16 cellular contexts compared by ENCODE assay signal in the genomic region with DNA sequence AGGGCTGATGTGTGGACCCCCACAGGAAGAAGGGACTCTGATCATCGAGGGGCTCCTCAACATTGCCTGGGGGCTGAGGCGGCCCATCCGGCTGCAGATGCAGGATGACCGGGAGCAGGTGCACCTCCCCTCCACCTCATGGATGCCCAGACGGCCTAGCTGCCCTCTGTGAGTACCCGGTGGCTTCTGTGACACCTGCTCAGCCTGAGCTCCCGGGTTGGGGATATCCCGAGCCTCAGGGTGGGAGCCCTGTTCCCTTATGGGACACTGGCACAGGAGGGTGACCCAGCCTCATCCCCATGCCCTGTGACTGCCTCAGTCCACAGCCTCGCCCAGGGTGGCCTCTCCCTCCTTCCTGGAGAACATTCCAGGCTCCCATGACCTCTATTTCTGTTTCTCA. TPM values are rescaled to one million over a fixed set of nuclear protein-coding genes. Genes with fewer than 3 reads are reported as not detected.
DNase-seq lines count a peak whose midpoint lies in the region; ATAC-seq and TF ChIP-seq lines count a peak whose summit lies in the region.
"Had no signal": no experiment of that assay in that cellular context is flagged by ENCODE, and none has a peak within 500 bp of the region (broad histone marks: within the 10 kb centered on the region; RNA-seq: fewer than 3 reads in every experiment).

No MANE protein-coding gene starts in this region.

- no peak for TF ChIP-seq CTCF in AG04450 (IDR thresholded peaks at IDR 0.05; ENCODE audit: low read depth, low read length)
- TF ChIP-seq CTCF in ascending aorta (IDR thresholded peaks at IDR 0.05), result no peak
- no peak for TF ChIP-seq CTCF in gastrocnemius medialis (IDR thresholded peaks at IDR 0.05 in 4 of 5, conservative IDR thresholded peaks at IDR 0.05 in 1 of 5)
- TF ChIP-seq CTCF in suprapubic skin (IDR thresholded peaks at IDR 0.05), result no peak

- CTCF ChIA-PET in AG04450 (lab: Charles Lee), result no interaction called here

- intact Hi-C loops in ascending aorta (cut with DNase I), result no loop called here
- intact Hi-C loops in gastrocnemius medialis (cut with DNase I; ENCODE audit: low total_unique reads), result no loop called here

- in situ Hi-C loops in gastrocnemius medialis (cut with MboI; ENCODE audit: low sequenced_read_pairs in 4 of 4), result loop anchor here in 2 of 4 donors (25.0 kb wide), 2 partner anchors 1030 to 1570 kb away; a partner anchor contains a TSS

- peaks cover 6% of the 10 kb centered on the region; the same call in 1 of the 2 replicates for H3K9me3 ChIP-seq in AG04450 (ENCODE audit: control insufficient read depth, insufficient read depth, low read length)
- H3K9me3 ChIP-seq in ascending aorta, result no peaks in the 10 kb centered on the region
- no peaks in the 10 kb centered on the region for H3K9me3 ChIP-seq in gastrocnemius medialis
- H3K9me3 ChIP-seq in suprapubic skin, result no peaks in the 10 kb centered on the region
- H3K9me3 ChIP-seq: SJCRH30 had no signal

- TF ChIP-seq EP300 in suprapubic skin (IDR thresholded peaks at IDR 0.05), result no peak

- DNase-seq in AG04450 (ENCODE audit: low read depth, low spot score) (no peak), ascending aorta (ENCODE audit: low spot score in 2 of 2) (peak in 1 of 2 donors; percentile 63), left lobe of liver (ENCODE audit: low spot score) (peak; percentile 27), gastrocnemius medialis (peak in 1 of 2 donors; percentile 13), suprapubic skin (ENCODE audit: low spot score in 2 of 2) (no peak)
- DNase-seq: activated CD4-positive, alpha-beta T cell treated with anti-CD3 and anti-CD28 coated beads, Interleukin-2, amount 50 U/mL, for 4 hours; effector CD4-positive, alpha-beta T cell; natural killer cell; NCI-H1694 treated with DMSO at 0.1 percent for 48 hours; NCI-H748 treated with DMSO at 0.1 percent for 48 hours; SJCRH30; stimulated activated naive CD8-positive, alpha-beta T cell treated with anti-CD3 and anti-CD28 coated beads, Interleukin-15, Interleukin-2, amounts not matched to agents 100 U/mL and 50 U/mL, for 24 hours had no signal

- no peak overlapping the region for H3K4me3 ChIP-seq in AG04450 (ENCODE audit: low read depth, low read length)
- no peak overlapping the region for H3K4me3 ChIP-seq in ascending aorta
- peak overlapping the region in 1 of 4 donors; percentile 20 for H3K4me3 ChIP-seq in gastrocnemius medialis
- H3K4me3 ChIP-seq in suprapubic skin, result no peak overlapping the region
- H3K4me3 ChIP-seq: SJCRH30 had no signal

- peaks cover 50 to 78% of the 10 kb centered on the region in 2 donors for H3K4me1 ChIP-seq in ascending aorta
- peaks cover 45 to 51% of the 10 kb centered on the region in 2 donors for H3K4me1 ChIP-seq in gastrocnemius medialis
- peaks cover 50% of the 10 kb centered on the region for H3K4me1 ChIP-seq in suprapubic skin

- ATAC-seq in left lobe of liver, result no peak
- ATAC-seq in gastrocnemius medialis, result no peak
- ATAC-seq in HG02840 (IDR thresholded peaks at IDR 0.05; ENCODE audit: low FRiP score, unreplicated experiment), result no peak
- no peak for ATAC-seq in HG03175 (IDR thresholded peaks at IDR 0.05; ENCODE audit: unreplicated experiment)
- ATAC-seq in HG02970 (IDR thresholded peaks at IDR 0.05; ENCODE audit: low FRiP score, unreplicated experiment), result no peak
- ATAC-seq: activated T-helper 17 cell treated with anti-CD3 and anti-CD28 coated beads, Interleukin-2, amount 50 U/mL, for 72 hours; natural killer cell; stimulated activated naive CD8-positive, alpha-beta T cell treated with anti-CD3 and anti-CD28 coated beads, Interleukin-15, Interleukin-2, amounts not matched to agents 100 U/mL and 50 U/mL, for 24 hours had no signal

- WGBS in suprapubic skin, result 82% methylated on average over 1 of the region's 9 CpGs

- no peaks in the 10 kb centered on the region for H3K27me3 ChIP-seq in AG04450 (ENCODE audit: control insufficient read depth, insufficient read depth, low read length)
- H3K27me3 ChIP-seq in ascending aorta, result no peaks in the 10 kb centered on the region
- H3K27me3 ChIP-seq in gastrocnemius medialis, result no peaks in the 10 kb centered on the region
- H3K27me3 ChIP-seq in suprapubic skin, result no peaks in the 10 kb centered on the region
- H3K27me3 ChIP-seq: SJCRH30 had no signal

- H3K36me3 ChIP-seq in ascending aorta (peaks cover 1 to 10% of the 10 kb centered on the region in 2 donors), gastrocnemius medialis (peaks cover 0 to 15% of the 10 kb centered on the region in 2 donors), suprapubic skin (peaks cover 14% of the 10 kb centered on the region)
- H3K36me3 ChIP-seq: SJCRH30 had no signal

- POLR2A ChIA-PET in AG04450 (lab: Yijun Ruan, JAX), result no interaction called here

- TF ChIP-seq POLR2A in gastrocnemius medialis (IDR thresholded peaks at IDR 0.05) (no peak), suprapubic skin (IDR thresholded peaks at IDR 0.05) (no peak)

- peak overlapping the region; percentile 98 for H3K27ac ChIP-seq in AG04450 (ENCODE audit: low read depth, low read length)
- H3K27ac ChIP-seq in ascending aorta, result peak overlapping the region; percentile 79 to 91
- H3K27ac ChIP-seq in gastrocnemius medialis, result peak overlapping the region; percentile 84 to 94 (median 90)
- H3K27ac ChIP-seq in suprapubic skin, result no peak overlapping the region

RNA-seq across cellular contexts. Expression of a gene that starts 3.9 kb away (rescaled TPM):
- 31.1 and 50.3 TPM in 2 replicates for polyA plus RNA-seq in AG04450 (2011; rRNA removed)
- polyA minus RNA-seq in AG04450 (2011; rRNA and poly(A)+ RNA removed), result 70.4 and 97.9 TPM in 2 replicates
- total RNA-seq in ascending aorta (309 TPM), left lobe of liver (6.8 TPM), gastrocnemius medialis (100 to 1,000 TPM in 2 of 4 donors, 10 to 100 TPM in 2; 83.4 to 331 (median 120) TPM), suprapubic skin (100 to 1,000 TPM in 1 of 4 donors, 10 to 100 TPM in 3; 27.5 to 101 (median 38.2) TPM)
- total RNA-seq: natural killer cell had no signal

RNA-seq across cellular contexts. Expression of a gene that starts 18.2 kb away (rescaled TPM):
- 17.4 and 23.4 TPM in 2 replicates for polyA plus RNA-seq in AG04450 (2011; rRNA removed)
- polyA minus RNA-seq in AG04450 (2011; rRNA and poly(A)+ RNA removed), result 4.7 and 7.9 TPM in 2 replicates
- total RNA-seq in ascending aorta (1.6 TPM), left lobe of liver (12.9 TPM), gastrocnemius medialis (10 to 100 TPM in 2 of 4 donors, 1 to 10 TPM in 2; 3.6 to 12.3 (median 8.1) TPM), suprapubic skin (10 to 100 TPM in 1 of 4 donors, 1 to 10 TPM in 3; 6.7 to 15.1 (median 8.5) TPM)

RNA-seq across cellular contexts. Expression of a gene that starts 22.9 kb away (rescaled TPM):
- 11.2 and 13.0 TPM in 2 replicates for polyA plus RNA-seq in AG04450 (2011; rRNA removed)
- 12.9 and 13.1 TPM in 2 replicates for polyA minus RNA-seq in AG04450 (2011; rRNA and poly(A)+ RNA removed)
- total RNA-seq in ascending aorta (40.0 TPM), left lobe of liver (25.0 TPM), gastrocnemius medialis (10 to 100 TPM in 3 of 4 donors, 1 to 10 TPM in 1; 9.4 to 39.7 (median 24.0) TPM), suprapubic skin (10 to 100 TPM in 2 of 4 donors, 1 to 10 TPM in 2; 4.4 to 23.3 (median 12.9) TPM)
